Comparison of ENCODE assay signal across 9 cellular contexts in genomic region chr6:122798099-122798641, GRCh38. TPM values are rescaled to one million over a fixed set of nuclear protein-coding genes. Genes with fewer than 3 reads are reported as not detected.
DNase-seq lines count a peak whose midpoint lies in the region; ATAC-seq and TF ChIP-seq lines count a peak whose summit lies in the region.
"Had no signal": no experiment of that assay in that cellular context is flagged by ENCODE, and none has a peak within 500 bp of the region (broad histone marks: within the 10 kb centered on the region; RNA-seq: fewer than 3 reads in every experiment).

No MANE protein-coding gene starts in this region.

- CTCF ChIA-PET in Calu3 (lab: Charles Lee), result interaction anchor here (0.8 to 1.8 kb wide), 7 partner anchors 9 to 192 kb away, joined by 3 to 16 read pairs (median 4); partner anchors contain the start of gene SMPDL3A

- peaks cover 0 to 7% of the 10 kb centered on the region in 2 donors for H3K36me3 ChIP-seq in muscle layer of duodenum (ENCODE audit: control insufficient read depth in 1 of 2, insufficient read depth in 2 of 2, low read length in 2 of 2)
- H3K36me3 ChIP-seq in effector memory CD4-positive, alpha-beta T cell (ENCODE audit: control insufficient read depth, insufficient read depth, low read length), result no peaks in the 10 kb centered on the region

- no peaks in the 10 kb centered on the region for H3K27me3 ChIP-seq in muscle layer of duodenum (ENCODE audit: low read depth, low read length)
- H3K27me3 ChIP-seq in effector memory CD4-positive, alpha-beta T cell (replicated peaks; ENCODE audit: control insufficient read depth, insufficient read depth, low read length, poor library complexity, severe bottlenecking), result no peaks in the 10 kb centered on the region

- peak overlapping the region; percentile 36 for H3K27ac ChIP-seq in muscle layer of duodenum (ENCODE audit: low read length)
- no peak overlapping the region for H3K27ac ChIP-seq in effector memory CD4-positive, alpha-beta T cell (ENCODE audit: insufficient read depth, low read length, poor library complexity, severe bottlenecking)

- H3K4me3 ChIP-seq in muscle layer of duodenum (ENCODE audit: low read depth in 1 of 2, low read length in 2 of 2), result no peak overlapping the region
- H3K4me3 ChIP-seq in effector memory CD4-positive, alpha-beta T cell (ENCODE audit: insufficient read depth, low read depth, low read length, poor library complexity, severe bottlenecking), result no peak overlapping the region

- H3K27me3 Mint-ChIP-seq in Calu3 (ENCODE audit: unreplicated experiment), result no peaks in the 10 kb centered on the region

- H3K9me3 Mint-ChIP-seq in Calu3 (ENCODE audit: low read depth, unreplicated experiment), result no peaks in the 10 kb centered on the region
- H3K9me3 Mint-ChIP-seq: stimulated activated naive B cell treated with anti-CD40 and anti-IgM and Interleukin-4, amounts not matched to agents 10 μg/mL and 1 μg/mL and 100 μg/mL, for 72 hours had no signal

- ATAC-seq in GM19351 (IDR thresholded peaks at IDR 0.05; ENCODE audit: unreplicated experiment) (peak; percentile 93), HG03439 (IDR thresholded peaks at IDR 0.05; ENCODE audit: unreplicated experiment) (peak; percentile 96)

- H3K4me1 Mint-ChIP-seq in Calu3 (ENCODE audit: low read depth, unreplicated experiment), result peaks cover 10% of the 10 kb centered on the region
- H3K4me1 Mint-ChIP-seq: stimulated activated naive B cell treated with anti-CD40 and anti-IgM and Interleukin-4, amounts not matched to agents 10 μg/mL and 1 μg/mL and 100 μg/mL, for 72 hours had no signal

- no peak for TF ChIP-seq CTCF in Calu3 (IDR thresholded peaks at IDR 0.05; ENCODE audit: unreplicated experiment)

- H3K4me3 Mint-ChIP-seq in Calu3 (ENCODE audit: low read depth, unreplicated experiment), result no peak overlapping the region
- H3K4me3 Mint-ChIP-seq: stimulated activated naive B cell treated with anti-CD40 and anti-IgM and Interleukin-4, amounts not matched to agents 10 μg/mL and 1 μg/mL and 100 μg/mL, for 72 hours had no signal

- peak overlapping the region; percentile 70 for H3K27ac Mint-ChIP-seq in Calu3 (ENCODE audit: unreplicated experiment)
- H3K27ac Mint-ChIP-seq: stimulated activated naive B cell treated with anti-CD40 and anti-IgM and Interleukin-4, amounts not matched to agents 10 μg/mL and 1 μg/mL and 100 μg/mL, for 72 hours had no signal

- no TSS peak for BruUV-seq in Calu3 (replicated peaks; lab: Mats Ljungman, UMichigan)

- H3K4me1 ChIP-seq in muscle layer of duodenum (ENCODE audit: control insufficient read depth in 1 of 2, insufficient read depth in 2 of 2, low read length in 2 of 2), result no peaks in the 10 kb centered on the region
- H3K4me1 ChIP-seq in effector memory CD4-positive, alpha-beta T cell (ENCODE audit: control insufficient read depth, insufficient read depth, low read length, poor library complexity, severe bottlenecking), result no peaks in the 10 kb centered on the region

- intact Hi-C loops in Calu3 (cut with micrococcal nuclease; ENCODE audit: unreplicated experiment), result no loop called here

- DNase-seq in Calu3 (peak; percentile 67), amniotic epithelial cell (ENCODE audit: low read depth) (peak; percentile 82), NCI-H2227 treated with DMSO at 0.1 percent for 48 hours (lab: John Stamatoyannopoulos, UW) (no peak), GM19238 (ENCODE audit: insufficient read length, low spot score) (no peak)
- DNase-seq in effector memory CD4-positive, alpha-beta T cell, result no peak
- DNase-seq: stimulated activated naive B cell treated with anti-CD40 and anti-IgM and Interleukin-4, amounts not matched to agents 10 μg/mL and 1 μg/mL and 100 μg/mL, for 72 hours had no signal

- no peaks in the 10 kb centered on the region for H3K9me3 ChIP-seq in muscle layer of duodenum (ENCODE audit: control insufficient read depth in 1 of 2, low read length in 2 of 2)
- H3K9me3 ChIP-seq in effector memory CD4-positive, alpha-beta T cell (ENCODE audit: control insufficient read depth, low read length), result no peaks in the 10 kb centered on the region

- H3K36me3 Mint-ChIP-seq in Calu3 (ENCODE audit: insufficient read depth, unreplicated experiment), result no peaks in the 10 kb centered on the region
- H3K36me3 Mint-ChIP-seq: stimulated activated naive B cell treated with anti-CD40 and anti-IgM and Interleukin-4, amounts not matched to agents 10 μg/mL and 1 μg/mL and 100 μg/mL, for 72 hours had no signal

RNA-seq across cellular contexts. Expression of gene SMPDL3A, which starts 9.1 kb away (rescaled TPM):
- total RNA-seq in Calu3 (2022), result 1.6 and 1.8 TPM in 2 replicates

RNA-seq across cellular contexts. Expression of gene FABP7, which starts 18.7 kb away (rescaled TPM):
- not detected in 2 replicates for total RNA-seq in Calu3 (2022)

Comparison
In these comparisons a context has a peak if more than half of its experiments do, and no peak if none do; other contexts are left out.
1. DNase-seq: peak in Calu3 (single experiment) and amniotic epithelial cell (single experiment); none in NCI-H2227 treated with DMSO at 0.1 percent for 48 hours (single experiment), GM19238 (single experiment) and effector memory CD4-positive, alpha-beta T cell (0 of 3).